In genomic region chr20:34016736-34017135, GRCh38 we compare ENCODE assay signal across 1 cellular context.
TF ChIP-seq lines count a peak whose summit lies in the region.

No MANE protein-coding gene starts in this region.

TF ChIP-seq in K562, 482 proteins besides CTCF, POLR2A, EP300 and RAD21:
- TF ChIP-seq NFIC (IDR thresholded peaks at IDR 0.05) (peak; percentile 81), ZBTB34 (CRISPR knock-in tag; IDR thresholded peaks at IDR 0.05) (no peak)
